In the genomic region with DNA sequence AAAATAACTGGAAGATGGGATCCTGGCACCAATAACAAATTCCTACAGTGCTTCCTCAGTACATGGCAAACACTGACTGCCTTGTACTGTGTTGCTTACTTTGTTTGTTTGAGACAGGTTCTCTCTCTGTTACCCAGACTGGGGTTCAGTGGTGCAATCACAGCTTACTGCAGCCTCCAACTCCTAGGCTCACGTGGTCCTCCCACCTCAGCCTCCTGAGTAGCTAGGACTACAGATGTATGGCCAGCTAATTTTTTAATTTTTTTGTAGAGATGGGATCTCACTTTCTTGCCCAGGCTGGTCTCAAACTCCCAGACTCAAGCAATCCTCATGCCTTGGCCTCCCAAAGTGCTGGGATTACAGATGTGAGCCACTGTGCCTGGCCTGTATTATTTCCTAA, we compare ENCODE assay signal across 9 cellular contexts.
"Had no signal": no experiment of that assay in that cellular context is flagged by ENCODE, and none has a peak within 500 bp of the region (broad histone marks: within the 10 kb centered on the region; RNA-seq: fewer than 3 reads in every experiment).

No MANE protein-coding gene starts in this region.

- H3K4me3 ChIP-seq: GM23338, K562 had no signal

- H3K27ac ChIP-seq: HL-60 had no signal

- DNase-seq: H9, HCEC 1CT, IMR-90, KG1 had no signal

- H2AFZ ChIP-seq: GM23338 had no signal

- FAIRE-seq: H1, H54, K562 had no signal

- ATAC-seq: GM23338, K562 had no signal

- H3K9me3 Mint-ChIP-seq: GM23338, H9 had no signal

- H3K4me2 ChIP-seq: GM23338 had no signal

- H3K4me3 Mint-ChIP-seq: GM23338, H9 had no signal

- H3K27ac Mint-ChIP-seq: GM23338, H9 had no signal
